8 cellular contexts compared by ENCODE assay signal in the genomic region with DNA sequence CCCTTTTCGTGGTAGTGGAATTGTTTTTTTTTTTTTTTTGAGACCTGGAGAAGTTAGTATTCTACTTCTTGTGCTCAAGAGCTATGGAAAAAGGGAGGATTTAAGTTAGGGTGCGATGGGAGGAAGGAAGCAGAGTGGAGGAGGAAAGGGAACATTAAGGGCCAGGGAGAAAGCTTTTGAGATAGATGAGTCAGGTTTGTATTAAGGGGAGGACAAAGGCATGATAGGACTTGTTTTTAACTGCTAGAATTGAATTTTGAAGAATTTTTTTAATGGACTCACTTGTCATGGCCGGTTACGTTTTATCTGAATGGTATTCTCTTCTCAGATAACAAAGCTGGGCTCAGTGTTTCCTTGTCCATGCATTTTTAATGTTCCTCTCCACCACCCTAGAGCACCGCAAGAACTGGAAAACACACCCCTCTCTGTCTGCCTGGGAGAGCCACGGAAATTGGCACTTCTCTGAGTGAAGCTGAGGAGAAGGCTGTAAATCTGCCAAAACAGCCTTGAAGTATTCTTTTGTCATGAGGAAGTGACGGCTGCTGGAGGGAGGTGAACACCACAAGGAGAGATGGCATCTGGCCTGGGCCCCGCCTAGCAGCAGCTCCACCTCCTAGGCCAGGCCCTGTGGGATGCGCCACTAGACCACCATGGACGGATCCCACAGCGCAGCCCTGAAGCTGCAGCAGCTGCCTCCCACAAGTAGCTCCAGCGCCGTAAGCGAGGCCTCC. TPM values are rescaled to one million over a fixed set of nuclear protein-coding genes. Genes with fewer than 3 reads are reported as not detected.
A peak's percentile ranks its signal among the peaks of the same experiment; 100 is the strongest.
DNase-seq lines count a peak whose midpoint lies in the region; ATAC-seq, FAIRE-seq and TF ChIP-seq lines count a peak whose summit lies in the region.

No MANE protein-coding gene starts in this region.

- peaks cover 41 to 86% (median 68%) of the 10 kb centered on the region in 4 donors for H3K4me1 Mint-ChIP-seq in CD4-positive, alpha-beta memory T cell
- H3K4me1 Mint-ChIP-seq in mesothelial cell of epicardium: peaks cover 38% of the 10 kb centered on the region

- peaks cover 0 to 1% (median 0%) of the 10 kb centered on the region in 8 donors for H3K9me3 Mint-ChIP-seq in CD4-positive, alpha-beta memory T cell
- H3K9me3 Mint-ChIP-seq in mesothelial cell of epicardium: no peaks in the 10 kb centered on the region

- CTCF ChIA-PET in CD4-positive, alpha-beta memory T cell (lab: Charles Lee; ENCODE audit: partially characterized antibody): interaction anchor here (0.8 to 8.6 kb wide), 6 partner anchors 26 to 220 kb away, joined by 3 to 129 read pairs (median 6); no protein-coding TSS in a partner anchor

- peaks cover 23 to 66% of the 10 kb centered on the region in 2 donors for H3K36me3 Mint-ChIP-seq in CD4-positive, alpha-beta memory T cell
- peaks cover 18% of the 10 kb centered on the region for H3K36me3 Mint-ChIP-seq in mesothelial cell of epicardium

- TF ChIP-seq CTCF in NB4 (IDR thresholded peaks at IDR 0.05; ENCODE audit: low read depth, low read length): no peak
- no peak for TF ChIP-seq CTCF in mesothelial cell of epicardium (IDR thresholded peaks at IDR 0.05; ENCODE audit: unreplicated experiment)

- H3K27ac ChIP-seq in CD4-positive, alpha-beta memory T cell (ENCODE audit: low read depth, low read length): no peak overlapping the region
- peak overlapping the region; percentile 14 for H3K27ac ChIP-seq in angular gyrus (ENCODE audit: low read depth, low read length)

- H3K4me3 ChIP-seq in CD4-positive, alpha-beta memory T cell (ENCODE audit: low read length in 2 of 2): no peak overlapping the region
- H3K4me3 ChIP-seq in NB4 (ENCODE audit: low read depth, low read length): no peak overlapping the region

- no peak for FAIRE-seq in H54 (lab: Jason Lieb, UNC)

- peaks cover 38% of the 10 kb centered on the region for H3K36me3 ChIP-seq in CD4-positive, alpha-beta memory T cell (ENCODE audit: insufficient read depth, low read length)

- ATAC-seq in HG03354 (IDR thresholded peaks at IDR 0.05; ENCODE audit: poor library complexity, severe bottlenecking, unreplicated experiment) (no peak), GM19467 (IDR thresholded peaks at IDR 0.05; ENCODE audit: unreplicated experiment) (no peak)

- no peaks in the 10 kb centered on the region for H3K9me3 ChIP-seq in CD4-positive, alpha-beta memory T cell (ENCODE audit: control insufficient read depth in 1 of 2, low read length in 2 of 2)

- no peak for TF ChIP-seq POLR2A in NB4 (IDR thresholded peaks at IDR 0.05; ENCODE audit: extremely low read depth, insufficient read length)
- no peak for TF ChIP-seq POLR2A in H54 (IDR thresholded peaks at IDR 0.05; ENCODE audit: low read depth, low read length)

- peaks cover 56% of the 10 kb centered on the region for H3K4me1 ChIP-seq in CD4-positive, alpha-beta memory T cell (ENCODE audit: insufficient read depth, low read length)

- no peak for DNase-seq in CD4-positive, alpha-beta memory T cell
- DNase-seq in NB4 (ENCODE audit: low read depth) (peak; percentile 31), mesothelial cell of epicardium (ENCODE audit: low spot score in 2 of 2, unreplicated experiment in 2 of 2) (no peak), NCI-H1092 treated with DMSO at 0.1 percent for 48 hours (lab: John Stamatoyannopoulos, UW) (no peak), H54 (ENCODE audit: insufficient read length, low spot score) (no peak)

- H3K27me3 Mint-ChIP-seq in CD4-positive, alpha-beta memory T cell: no peaks in the 10 kb centered on the region
- no peaks in the 10 kb centered on the region for H3K27me3 Mint-ChIP-seq in mesothelial cell of epicardium (ENCODE audit: low read depth)

- H3K4me3 Mint-ChIP-seq in CD4-positive, alpha-beta memory T cell: peak overlapping the region in 5 of 8 donors; percentile 4 to 52 (median 48)
- peak overlapping the region; percentile 3 for H3K4me3 Mint-ChIP-seq in mesothelial cell of epicardium

- H3K27me3 ChIP-seq in CD4-positive, alpha-beta memory T cell (ENCODE audit: insufficient read depth, low read length): no peaks in the 10 kb centered on the region

- POLR2A ChIA-PET in CD4-positive, alpha-beta memory T cell (lab: Charles Lee; ENCODE audit: partially characterized antibody): interaction anchor here (1.1 to 7.7 kb wide), 2 partner anchors 86 to 168 kb away, joined by 4 to 164 read pairs; a partner anchor contains a TSS

- intact Hi-C loops in CD4-positive, alpha-beta memory T cell (cut with micrococcal nuclease): no loop called here

- H3K27ac Mint-ChIP-seq in CD4-positive, alpha-beta memory T cell: peak overlapping the region in 6 of 7 donors; percentile 5 to 93 (median 58)
- peak overlapping the region; percentile 93 for H3K27ac Mint-ChIP-seq in mesothelial cell of epicardium

RNA-seq across cellular contexts. Expression of a gene that starts 3.5 kb away (rescaled TPM):
- 10 to 100 TPM; 52.8 to 53.2 TPM for total RNA-seq in CD4-positive, alpha-beta memory T cell
- 10 to 100 TPM; 74.5 to 88.6 TPM for polyA plus RNA-seq in CD4-positive, alpha-beta memory T cell
- 19.3 to 21.3 TPM (median 20.6 TPM) in 3 replicates for total RNA-seq in mesothelial cell of epicardium

RNA-seq across cellular contexts. Expression of a gene that starts 5.5 kb away (rescaled TPM):
- total RNA-seq in CD4-positive, alpha-beta memory T cell: 1 to 10 TPM; 4.2 to 4.9 TPM
- 1 to 10 TPM; 3.1 to 3.5 TPM for polyA plus RNA-seq in CD4-positive, alpha-beta memory T cell
- total RNA-seq in mesothelial cell of epicardium: 8.8 to 9.4 TPM (median 8.8 TPM) in 3 replicates
